17 cellular contexts compared by ENCODE assay signal in the genomic region with DNA sequence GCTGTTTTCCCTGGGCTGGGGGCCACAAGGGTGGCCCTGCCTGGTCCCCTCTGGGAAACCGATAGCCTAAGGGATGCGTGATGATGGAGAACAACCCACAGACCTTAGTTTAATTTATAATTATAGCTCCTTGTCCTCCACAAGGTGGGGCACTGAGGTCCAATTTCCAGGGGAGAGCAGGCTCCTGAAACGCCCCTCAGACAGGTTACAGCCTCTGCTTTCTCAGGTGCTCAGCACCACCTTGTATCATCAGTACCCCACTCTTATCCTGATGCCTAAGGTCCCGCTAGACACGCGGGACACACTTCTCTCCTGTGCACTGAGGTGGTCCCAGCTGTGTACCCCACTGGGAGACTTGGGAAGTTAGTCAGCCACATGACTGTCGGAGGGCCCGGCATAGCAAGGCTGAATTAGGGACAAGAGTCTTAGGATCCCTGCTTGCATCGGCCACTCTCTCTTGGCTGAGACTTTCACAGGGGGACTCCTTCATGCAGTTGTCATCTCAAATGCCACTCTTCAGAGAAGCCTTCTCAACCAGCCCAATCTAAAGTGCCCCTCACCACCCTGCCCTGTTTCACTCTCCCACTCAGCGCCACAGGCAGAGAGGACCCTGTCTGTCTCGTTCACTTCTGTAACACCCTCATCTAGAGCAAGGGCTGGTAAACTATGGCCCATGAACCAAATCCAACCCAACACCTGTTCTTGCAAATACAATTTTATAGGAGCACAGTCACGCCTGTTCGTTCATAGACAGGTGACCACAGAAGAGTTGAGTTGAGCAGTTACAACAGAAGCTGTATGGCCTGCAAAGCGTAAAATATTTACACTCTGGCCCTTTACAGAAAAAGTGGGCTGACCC. TPM values are rescaled to one million over a fixed set of nuclear protein-coding genes. Genes with fewer than 3 reads are reported as not detected.
DNase-seq lines count a peak whose midpoint lies in the region; ATAC-seq and TF ChIP-seq lines count a peak whose summit lies in the region.
"Had no signal": no experiment of that assay in that cellular context is flagged by ENCODE, and none has a peak within 500 bp of the region (broad histone marks: within the 10 kb centered on the region; RNA-seq: fewer than 3 reads in every experiment).

No MANE protein-coding gene starts in this region.

- H3K27me3 ChIP-seq in adrenal gland, result no peaks in the 10 kb centered on the region
- H3K27me3 ChIP-seq: BLaER1 treated with 17β-estradiol and CSF1 and Interleukin-3, amounts not matched to agents 10 nM and 100 nM; MG63 had no signal

- no peak for ATAC-seq in activated T-cell treated with anti-CD3 and anti-CD28 coated beads, Interleukin-2, amount 50 U/mL, for 4 hours
- no peak for ATAC-seq in stimulated activated effector memory CD8-positive, alpha-beta T cell treated with anti-CD3 and anti-CD28 coated beads, Interleukin-12 subunit alpha, Interleukin-12 subunit beta, amount 100 ng/mL, for 72 hours
- no peak for ATAC-seq in GM21381 (IDR thresholded peaks at IDR 0.05; ENCODE audit: unreplicated experiment)

- no peaks in the 10 kb centered on the region for H3K27me3 Mint-ChIP-seq in activated T-cell treated with anti-CD3 and anti-CD28 coated beads, Interleukin-2, amount 50 U/mL, for 24 hours
- no peaks in the 10 kb centered on the region for H3K27me3 Mint-ChIP-seq in activated T-cell treated with anti-CD3 and anti-CD28 coated beads, Interleukin-2, amount 50 U/mL, for 4 hours (ENCODE audit: low read depth)
- H3K27me3 Mint-ChIP-seq in endothelial cell (ENCODE audit: unreplicated experiment), result peaks cover 9% of the 10 kb centered on the region
- H3K27me3 Mint-ChIP-seq: CD8-positive, alpha-beta memory T cell had no signal

- no peaks in the 10 kb centered on the region for H3K4me1 Mint-ChIP-seq in activated T-cell treated with anti-CD3 and anti-CD28 coated beads, Interleukin-2, amount 50 U/mL, for 24 hours (ENCODE audit: low read depth)
- H3K4me1 Mint-ChIP-seq in activated T-cell treated with anti-CD3 and anti-CD28 coated beads, Interleukin-2, amount 50 U/mL, for 4 hours (ENCODE audit: low read depth), result no peaks in the 10 kb centered on the region
- peaks cover 28% of the 10 kb centered on the region for H3K4me1 Mint-ChIP-seq in endothelial cell (ENCODE audit: unreplicated experiment)
- H3K4me1 Mint-ChIP-seq in stimulated activated effector memory CD8-positive, alpha-beta T cell treated with anti-CD3 and anti-CD28 coated beads, Interleukin-12 subunit alpha, Interleukin-12 subunit beta, amount 100 ng/mL, for 72 hours, result no peaks in the 10 kb centered on the region

- CTCF ChIA-PET in HEK293T (lab: Yijun Ruan, JAX), result interaction anchor here (1.0 to 1.6 kb wide), 3 partner anchors 10 to 92 kb away, joined by 4 to 6 read pairs (median 5); no protein-coding TSS in a partner anchor

- POLR2A ChIA-PET in HEK293T (lab: Yijun Ruan, JAX), result no interaction called here

- peaks cover 0 to 63% of the 10 kb centered on the region in 2 donors for H3K36me3 ChIP-seq in adrenal gland (replicated peaks in 1 of 2)

- H3K4me3 ChIP-seq in adrenal gland, result no peak overlapping the region
- H3K4me3 ChIP-seq: BLaER1 treated with 17β-estradiol and CSF1 and Interleukin-3, amounts not matched to agents 10 nM and 100 nM; MG63 had no signal

- 91 to 95% (median 93%) methylated on average over 14 of the region's 14 CpGs for WGBS in adrenal gland, 4 donors

- H3K27ac Mint-ChIP-seq in activated T-cell treated with anti-CD3 and anti-CD28 coated beads, Interleukin-2, amount 50 U/mL, for 24 hours, result peak overlapping the region; percentile 39
- H3K27ac Mint-ChIP-seq in endothelial cell (ENCODE audit: unreplicated experiment), result peak overlapping the region; percentile 8
- H3K27ac Mint-ChIP-seq in stimulated activated effector memory CD8-positive, alpha-beta T cell treated with anti-CD3 and anti-CD28 coated beads, Interleukin-12 subunit alpha, Interleukin-12 subunit beta, amount 100 ng/mL, for 72 hours, result peak overlapping the region; percentile 57

- no peak for DNase-seq in activated T-cell treated with anti-CD3 and anti-CD28 coated beads, Interleukin-2, amount 50 U/mL, for 24 hours
- DNase-seq in activated T-cell treated with anti-CD3 and anti-CD28 coated beads, Interleukin-2, amount 50 U/mL, for 4 hours, result no peak
- DNase-seq in adrenal gland (no peak), endothelial cell (ENCODE audit: low spot score) (no peak), hypothalamus (lab: John Stamatoyannopoulos, UW) (no peak), HEK293T (ENCODE audit: extremely low spot score) (no peak)
- no peak for DNase-seq in stimulated activated effector memory CD8-positive, alpha-beta T cell treated with anti-CD3 and anti-CD28 coated beads, Interleukin-12 subunit alpha, Interleukin-12 subunit beta, amount 100 ng/mL, for 72 hours (ENCODE audit: low spot score in 2 of 2)
- DNase-seq: CD8-positive, alpha-beta memory T cell; DMS79; MG63; NCI-H1105; NCI-H1694; NCI-H345; NCI-H526; SHP77 treated with DMSO at 0.1 percent for 48 hours had no signal

- no peak overlapping the region for H3K4me3 Mint-ChIP-seq in activated T-cell treated with anti-CD3 and anti-CD28 coated beads, Interleukin-2, amount 50 U/mL, for 24 hours
- H3K4me3 Mint-ChIP-seq in activated T-cell treated with anti-CD3 and anti-CD28 coated beads, Interleukin-2, amount 50 U/mL, for 4 hours, result no peak overlapping the region
- no peak overlapping the region for H3K4me3 Mint-ChIP-seq in endothelial cell (ENCODE audit: unreplicated experiment)
- no peak overlapping the region for H3K4me3 Mint-ChIP-seq in stimulated activated effector memory CD8-positive, alpha-beta T cell treated with anti-CD3 and anti-CD28 coated beads, Interleukin-12 subunit alpha, Interleukin-12 subunit beta, amount 100 ng/mL, for 72 hours
- H3K4me3 Mint-ChIP-seq: CD8-positive, alpha-beta memory T cell had no signal

- TF ChIP-seq CTCF in adrenal gland (IDR thresholded peaks at IDR 0.05) (no peak), endothelial cell (IDR thresholded peaks at IDR 0.05; ENCODE audit: unreplicated experiment) (no peak)

- intact Hi-C loops in adrenal gland (cut with DNase I), result no loop called here

- H3K36me3 Mint-ChIP-seq in activated T-cell treated with anti-CD3 and anti-CD28 coated beads, Interleukin-2, amount 50 U/mL, for 24 hours (ENCODE audit: low read depth), result peaks cover 90% of the 10 kb centered on the region
- peaks cover 60% of the 10 kb centered on the region for H3K36me3 Mint-ChIP-seq in activated T-cell treated with anti-CD3 and anti-CD28 coated beads, Interleukin-2, amount 50 U/mL, for 4 hours (ENCODE audit: insufficient read depth)
- H3K36me3 Mint-ChIP-seq in endothelial cell (ENCODE audit: low read depth, unreplicated experiment), result peaks cover 45% of the 10 kb centered on the region
- peaks cover 81% of the 10 kb centered on the region for H3K36me3 Mint-ChIP-seq in stimulated activated effector memory CD8-positive, alpha-beta T cell treated with anti-CD3 and anti-CD28 coated beads, Interleukin-12 subunit alpha, Interleukin-12 subunit beta, amount 100 ng/mL, for 72 hours

- H3K4me1 ChIP-seq in adrenal gland (replicated peaks in 1 of 2), result peaks cover 7 to 14% of the 10 kb centered on the region in 2 donors

- TF ChIP-seq POLR2A in adrenal gland (IDR thresholded peaks at IDR 0.05), result no peak

- H3K9me3 Mint-ChIP-seq in activated T-cell treated with anti-CD3 and anti-CD28 coated beads, Interleukin-2, amount 50 U/mL, for 24 hours, result no peaks in the 10 kb centered on the region
- H3K9me3 Mint-ChIP-seq in activated T-cell treated with anti-CD3 and anti-CD28 coated beads, Interleukin-2, amount 50 U/mL, for 4 hours, result no peaks in the 10 kb centered on the region
- H3K9me3 Mint-ChIP-seq in endothelial cell (ENCODE audit: unreplicated experiment), result no peaks in the 10 kb centered on the region
- H3K9me3 Mint-ChIP-seq in stimulated activated effector memory CD8-positive, alpha-beta T cell treated with anti-CD3 and anti-CD28 coated beads, Interleukin-12 subunit alpha, Interleukin-12 subunit beta, amount 100 ng/mL, for 72 hours, result no peaks in the 10 kb centered on the region
- H3K9me3 Mint-ChIP-seq: CD8-positive, alpha-beta memory T cell had no signal

- no peaks in the 10 kb centered on the region for H3K9me3 ChIP-seq in adrenal gland (replicated peaks in 1 of 3)
- H3K9me3 ChIP-seq: BLaER1 treated with 17β-estradiol and CSF1 and Interleukin-3, amounts not matched to agents 10 nM and 100 nM; MG63 had no signal

- peak overlapping the region in 3 of 5 donors; percentile 22 to 32 (median 24) for H3K27ac ChIP-seq in adrenal gland
- H3K27ac ChIP-seq: BLaER1 treated with 17β-estradiol and CSF1 and Interleukin-3, amounts not matched to agents 10 nM and 100 nM had no signal

TF ChIP-seq in HEK293T, 16 proteins besides CTCF, POLR2A, EP300 and RAD21:
- no peak for TF ChIP-seq NFRKB (IDR thresholded peaks at IDR 0.05)
- TF ChIP-seq FOXK2 (IDR thresholded peaks at IDR 0.05), result no peak
- TF ChIP-seq CTBP1 (IDR thresholded peaks at IDR 0.05; ENCODE audit: borderline replicate concordance), result no peak
- no peak for TF ChIP-seq ELF4 (IDR thresholded peaks at IDR 0.05)
- no peak for TF ChIP-seq SUZ12 (IDR thresholded peaks at IDR 0.05)
- no peak for TF ChIP-seq LEF1 (IDR thresholded peaks at IDR 0.05; ENCODE audit: borderline replicate concordance)
- TF ChIP-seq BHLHE40 (IDR thresholded peaks at IDR 0.05; ENCODE audit: borderline replicate concordance), result no peak
- no peak for TF ChIP-seq SP1 (IDR thresholded peaks at IDR 0.05)
- TF ChIP-seq ZNF384 (IDR thresholded peaks at IDR 0.05), result no peak
- TF ChIP-seq, protein P1, sequence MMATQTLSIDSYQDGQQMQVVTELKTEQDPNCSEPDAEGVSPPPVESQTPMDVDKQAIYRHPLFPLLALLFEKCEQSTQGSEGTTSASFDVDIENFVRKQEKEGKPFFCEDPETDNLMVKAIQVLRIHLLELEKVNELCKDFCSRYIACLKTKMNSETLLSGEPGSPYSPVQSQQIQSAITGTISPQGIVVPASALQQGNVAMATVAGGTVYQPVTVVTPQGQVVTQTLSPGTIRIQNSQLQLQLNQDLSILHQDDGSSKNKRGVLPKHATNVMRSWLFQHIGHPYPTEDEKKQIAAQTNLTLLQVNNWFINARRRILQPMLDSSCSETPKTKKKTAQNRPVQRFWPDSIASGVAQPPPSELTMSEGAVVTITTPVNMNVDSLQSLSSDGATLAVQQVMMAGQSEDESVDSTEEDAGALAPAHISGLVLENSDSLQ (IDR thresholded peaks at IDR 0.05), result no peak
TF ChIP-seq in HEK293T: peak in this region for 0.

RNA-seq across cellular contexts. Expression of gene SERPIND1, which starts 20.4 kb away (rescaled TPM):
- under 1 TPM in 1 of 3 donors, not detected in 2; 0.15 TPM for total RNA-seq in activated T-cell treated with anti-CD3 and anti-CD28 coated beads, Interleukin-2, amount 50 U/mL, for 4 hours
- total RNA-seq in adrenal gland (1 to 10 TPM in 1 of 8 donors, under 1 TPM in 5, not detected in 2; 0.13 to 1.0 (median 0.30) TPM), endothelial cell (ENCODE audit: unreplicated experiment) (0.18 TPM)
- polyA plus RNA-seq in adrenal gland, result under 1 TPM; 0.10 to 0.18 (median 0.16) TPM
- total RNA-seq: CD8-positive, alpha-beta memory T cell had no signal
